In the genomic region with DNA sequence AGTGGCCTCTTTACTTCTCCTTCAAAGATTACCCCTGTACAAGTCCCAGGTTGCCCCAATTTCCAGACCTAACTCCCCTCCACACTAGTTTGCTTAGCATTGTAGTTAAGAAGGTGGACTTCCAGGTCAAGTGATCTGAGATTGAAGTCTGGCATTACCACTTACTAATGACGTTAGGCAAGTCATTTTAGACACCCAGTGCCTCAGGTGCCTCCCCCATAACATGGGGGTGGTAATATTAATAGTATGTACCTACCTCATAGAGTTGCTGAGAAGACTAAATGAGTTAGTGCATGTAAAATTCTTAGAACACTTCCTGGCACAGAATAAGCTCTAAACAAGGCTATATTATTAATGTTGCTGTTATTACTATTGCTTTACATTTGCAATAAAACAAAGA, we compare ENCODE assay signal across 22 cellular contexts.
"Had no signal": no experiment of that assay in that cellular context is flagged by ENCODE, and none has a peak within 500 bp of the region (broad histone marks: within the 10 kb centered on the region; RNA-seq: fewer than 3 reads in every experiment).

No MANE protein-coding gene starts in this region.

- H3K27me3 ChIP-seq: colonic mucosa, dorsolateral prefrontal cortex, esophagus muscularis mucosa, esophagus squamous epithelium, gastrocnemius medialis, gastroesophageal sphincter, heart left ventricle had no signal

- H3K4me3 ChIP-seq: colonic mucosa, coronary artery, dorsolateral prefrontal cortex, esophagus muscularis mucosa, esophagus squamous epithelium, gastrocnemius medialis, gastroesophageal sphincter, heart left ventricle, heart right ventricle had no signal

- H3K4me1 ChIP-seq: colonic mucosa, foreskin keratinocyte, gastrocnemius medialis had no signal

- H3K36me3 ChIP-seq: colonic mucosa, esophagus muscularis mucosa, esophagus squamous epithelium, gastrocnemius medialis, gastroesophageal sphincter, heart left ventricle, heart right ventricle had no signal

- DNase-seq: colonic mucosa; cortex of kidney; dermis blood vessel endothelial cell; dorsolateral prefrontal cortex; effector CD4-positive, alpha-beta T cell; effector CD8-positive, alpha-beta T cell; effector memory CD4-positive, alpha-beta T cell; effector memory CD8-positive, alpha-beta T cell; endodermal cell; erythroblast; esophagus squamous epithelium; foreskin fibroblast; foreskin keratinocyte; foreskin melanocyte; gastrocnemius medialis; glutamatergic neuron; heart left ventricle; heart right ventricle had no signal

- H3K27ac ChIP-seq: colonic mucosa, coronary artery, dorsolateral prefrontal cortex, epithelial cell of prostate, esophagus muscularis mucosa, foreskin keratinocyte, gastrocnemius medialis, gastroesophageal sphincter, heart left ventricle had no signal

- H3K9me3 ChIP-seq: colonic mucosa, esophagus muscularis mucosa, esophagus squamous epithelium, gastrocnemius medialis, gastroesophageal sphincter had no signal
